26 cellular contexts compared by ENCODE assay signal in genomic region chr1:231189683-231190270, GRCh38. TPM values are rescaled to one million over a fixed set of nuclear protein-coding genes. Genes with fewer than 3 reads are reported as not detected.
"Had no signal": no experiment of that assay in that cellular context is flagged by ENCODE, and none has a peak within 500 bp of the region (broad histone marks: within the 10 kb centered on the region; RNA-seq: fewer than 3 reads in every experiment).

No MANE protein-coding gene starts in this region.

- H3K27ac Mint-ChIP-seq: dendritic cell treated with granulocyte-macrophage colony-stimulating factor and Interleukin-4, amounts not matched to agents 40 ng/mL and 50 ng/mL, for 4 days; naive B cell; natural killer cell treated with Interleukin-12 subunit alpha and Interleukin-12 subunit beta and Interleukin-15 and Interleukin-18, amount 100 ng/mL, for 72 hours; progenitor cell of endocrine pancreas; stimulated activated memory B cell treated with anti-CD40 and anti-IgM and Interleukin-4, amounts not matched to agents 10 μg/mL and 1 μg/mL and 100 μg/mL, for 72 hours had no signal

- H3K9me3 ChIP-seq: colonic mucosa, lower lobe of right lung, neutrophil, pancreas, right lobe of liver, thoracic aorta, tibial nerve had no signal

- H3K4me3 Mint-ChIP-seq: dendritic cell treated with granulocyte-macrophage colony-stimulating factor and Interleukin-4, amounts not matched to agents 40 ng/mL and 50 ng/mL, for 4 days; naive B cell; natural killer cell treated with Interleukin-12 subunit alpha and Interleukin-12 subunit beta and Interleukin-15 and Interleukin-18, amount 100 ng/mL, for 72 hours; neural crest cell; stimulated activated memory B cell treated with anti-CD40 and anti-IgM and Interleukin-4, amounts not matched to agents 10 μg/mL and 1 μg/mL and 100 μg/mL, for 72 hours had no signal

- ATAC-seq: foreskin keratinocyte; gastroesophageal sphincter; heart left ventricle; left cardiac atrium; lower lobe of right lung; natural killer cell treated with Interleukin-12 subunit alpha and Interleukin-12 subunit beta and Interleukin-15 and Interleukin-18, amount 100 ng/mL, for 72 hours; pancreas; right lobe of liver; stimulated activated memory B cell treated with anti-CD40 and anti-IgM and Interleukin-4, amounts not matched to agents 10 μg/mL and 1 μg/mL and 100 μg/mL, for 72 hours had no signal

- H3K27ac ChIP-seq: colonic mucosa, esophagus muscularis mucosa, foreskin keratinocyte, gastroesophageal sphincter, heart left ventricle, hepatocyte, left ventricle myocardium inferior, lower lobe of right lung, neutrophil, pancreas, right lobe of liver, thoracic aorta, tibial nerve, upper lobe of left lung had no signal

- H3K4me3 ChIP-seq: colonic mucosa, esophagus muscularis mucosa, gastroesophageal sphincter, heart left ventricle, hepatocyte, left ventricle myocardium inferior, lower lobe of right lung, pancreas, right lobe of liver, thoracic aorta, tibial nerve, upper lobe of left lung had no signal

- H3K36me3 ChIP-seq: colonic mucosa, esophagus muscularis mucosa, gastroesophageal sphincter, heart left ventricle, left ventricle myocardium inferior, lower lobe of right lung, neutrophil, pancreas, right lobe of liver, thoracic aorta, tibial nerve, upper lobe of left lung had no signal

- DNase-seq: colonic mucosa; effector CD8-positive, alpha-beta T cell; foreskin keratinocyte; heart left ventricle; left cardiac atrium; left ventricle myocardium inferior; lower lobe of right lung; naive B cell; pancreas; right lobe of liver; stimulated activated CD4-positive, alpha-beta T cell treated with anti-CD3 and anti-CD28 coated beads, Interleukin-4, amount 100 ng/mL, for 4 hours; stimulated activated naive CD8-positive, alpha-beta T cell treated with anti-CD3 and anti-CD28 coated beads, Interleukin-15, Interleukin-2, amounts not matched to agents 100 U/mL and 50 U/mL, for 24 hours had no signal

- H3K4me1 Mint-ChIP-seq: naive B cell; stimulated activated memory B cell treated with anti-CD40 and anti-IgM and Interleukin-4, amounts not matched to agents 10 μg/mL and 1 μg/mL and 100 μg/mL, for 72 hours had no signal

- H3K9me3 Mint-ChIP-seq: dendritic cell treated with granulocyte-macrophage colony-stimulating factor and Interleukin-4, amounts not matched to agents 40 ng/mL and 50 ng/mL, for 4 days; natural killer cell treated with Interleukin-12 subunit alpha and Interleukin-12 subunit beta and Interleukin-15 and Interleukin-18, amount 100 ng/mL, for 72 hours had no signal

- H3K36me3 Mint-ChIP-seq: natural killer cell treated with Interleukin-12 subunit alpha and Interleukin-12 subunit beta and Interleukin-15 and Interleukin-18, amount 100 ng/mL, for 72 hours; stimulated activated memory B cell treated with anti-CD40 and anti-IgM and Interleukin-4, amounts not matched to agents 10 μg/mL and 1 μg/mL and 100 μg/mL, for 72 hours had no signal

- H3K27me3 ChIP-seq: colonic mucosa, pancreas, right lobe of liver, tibial nerve, upper lobe of left lung had no signal

- H3K4me1 ChIP-seq: colonic mucosa, foreskin keratinocyte, pancreas, right lobe of liver had no signal

RNA-seq across cellular contexts. Expression of gene TRIM67, which starts 27.9 kb away (rescaled TPM):
- total RNA-seq: endothelial cell of umbilical vein; epithelial cell of proximal tubule; foreskin keratinocyte; lower lobe of right lung; natural killer cell treated with Interleukin-12 subunit alpha and Interleukin-12 subunit beta and Interleukin-15 and Interleukin-18, amount 100 ng/mL, for 72 hours; right lobe of liver; thoracic aorta had no signal
- polyA plus RNA-seq: endothelial cell of umbilical vein, foreskin keratinocyte, heart left ventricle, hepatocyte had no signal
